ENCODE assay signal across 9 cellular contexts in the genomic region with DNA sequence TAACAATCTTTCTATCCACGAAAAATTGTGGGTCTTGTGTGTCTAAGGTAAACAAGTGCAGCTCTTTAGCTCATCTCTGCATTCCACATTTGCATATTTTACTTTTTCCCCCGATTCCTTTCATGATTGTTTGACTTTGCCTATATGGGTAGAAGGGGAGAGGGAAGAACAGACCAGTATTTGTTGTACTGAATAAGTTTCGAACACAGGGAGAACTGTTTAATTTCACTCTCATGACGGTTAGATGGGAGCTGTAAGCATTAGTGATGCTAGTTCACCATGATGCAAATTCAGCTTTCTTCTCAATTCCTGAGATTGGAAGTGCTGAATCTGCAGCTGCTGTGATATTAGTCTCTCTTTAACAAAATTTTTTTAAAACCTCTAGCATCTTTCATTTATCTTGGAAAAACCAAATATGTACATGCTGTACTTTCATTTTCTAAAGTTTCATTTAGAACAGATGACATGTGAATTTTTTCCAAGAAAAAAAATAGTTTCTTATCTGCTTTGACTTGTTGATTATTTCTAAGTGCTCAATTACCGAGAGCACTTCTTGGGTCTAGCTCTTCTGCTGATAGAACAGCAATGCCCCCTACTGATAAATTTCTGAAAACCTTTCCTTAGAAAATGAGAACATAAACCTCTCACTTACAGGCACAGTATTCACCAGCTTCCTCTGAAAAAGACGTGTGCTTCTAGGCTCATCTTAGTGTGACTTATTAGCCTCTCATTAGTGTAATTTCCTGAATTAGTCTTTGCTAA.
DNase-seq lines count a peak whose midpoint lies in the region; ATAC-seq, FAIRE-seq and TF ChIP-seq lines count a peak whose summit lies in the region.
"Had no signal": no experiment of that assay in that cellular context is flagged by ENCODE, and none has a peak within 500 bp of the region (broad histone marks: within the 10 kb centered on the region; RNA-seq: fewer than 3 reads in every experiment).

No MANE protein-coding gene starts in this region.

- no peaks in the 10 kb centered on the region for H3K9me3 ChIP-seq in BE2C

- H3K36me3 Mint-ChIP-seq in progenitor cell of endocrine pancreas (ENCODE audit: insufficient read depth) = no peaks in the 10 kb centered on the region
- H3K36me3 Mint-ChIP-seq: activated naive CD4-positive, alpha-beta T cell treated with anti-CD3 and anti-CD28 coated beads, Interleukin-2, amount 50 U/mL, for 24 hours had no signal

- H3K4me1 Mint-ChIP-seq in progenitor cell of endocrine pancreas (ENCODE audit: low read depth) = peaks cover 9% of the 10 kb centered on the region
- H3K4me1 Mint-ChIP-seq: activated naive CD4-positive, alpha-beta T cell treated with anti-CD3 and anti-CD28 coated beads, Interleukin-2, amount 50 U/mL, for 24 hours had no signal

- peak; percentile 81 for FAIRE-seq in H54 (lab: Jason Lieb, UNC)

- H3K4me3 Mint-ChIP-seq in progenitor cell of endocrine pancreas (ENCODE audit: low read depth) = no peak overlapping the region
- H3K4me3 Mint-ChIP-seq: activated naive CD4-positive, alpha-beta T cell treated with anti-CD3 and anti-CD28 coated beads, Interleukin-2, amount 50 U/mL, for 24 hours had no signal

- ATAC-seq in GM18517 (IDR thresholded peaks at IDR 0.05; ENCODE audit: unreplicated experiment) = no peak

- no peaks in the 10 kb centered on the region for H3K4me1 ChIP-seq in BE2C

- H3K27me3 ChIP-seq in BE2C = no peaks in the 10 kb centered on the region

- no peak overlapping the region for H3K27ac Mint-ChIP-seq in progenitor cell of endocrine pancreas
- H3K27ac Mint-ChIP-seq: activated naive CD4-positive, alpha-beta T cell treated with anti-CD3 and anti-CD28 coated beads, Interleukin-2, amount 50 U/mL, for 24 hours had no signal

- peak overlapping the region; percentile 11 for H3K27ac ChIP-seq in cingulate gyrus (ENCODE audit: low read depth, low read length)

- no peaks in the 10 kb centered on the region for H3K36me3 ChIP-seq in BE2C

- no peak overlapping the region for H3K4me3 ChIP-seq in BE2C (ENCODE audit: low read depth, low read length)

- TF ChIP-seq POLR2A in H54 (IDR thresholded peaks at IDR 0.05; ENCODE audit: low read depth, low read length) = no peak

- peak; percentile 53 for TF ChIP-seq CTCF in BE2C (IDR thresholded peaks at IDR 0.05; ENCODE audit: low read depth, low read length)
- peak; percentile 73 for TF ChIP-seq CTCF in progenitor cell of endocrine pancreas (IDR thresholded peaks at IDR 0.05; ENCODE audit: unreplicated experiment)

- DNase-seq in BE2C (no peak), H54 (ENCODE audit: insufficient read length, low spot score) (no peak), NCI-H460 (ENCODE audit: extremely low read depth, low read depth) (peak; percentile 44), progenitor cell of endocrine pancreas (ENCODE audit: low spot score, unreplicated experiment) (no peak), DMS79 treated with DMSO at 0.1 percent for 48 hours (lab: John Stamatoyannopoulos, UW) (no peak), COLO668 (lab: John Stamatoyannopoulos, UW; ENCODE audit: unreplicated experiment) (no peak)

- peaks cover 8% of the 10 kb centered on the region for H3K9me3 Mint-ChIP-seq in progenitor cell of endocrine pancreas (ENCODE audit: low read depth)
- H3K9me3 Mint-ChIP-seq: activated naive CD4-positive, alpha-beta T cell treated with anti-CD3 and anti-CD28 coated beads, Interleukin-2, amount 50 U/mL, for 24 hours had no signal

- H3K27me3 Mint-ChIP-seq in progenitor cell of endocrine pancreas = no peaks in the 10 kb centered on the region
